Comparison of ENCODE assay signal across 8 cellular contexts in genomic region chr19:55644842-55645511, GRCh38.
DNase-seq lines count a peak whose midpoint lies in the region; ATAC-seq and TF ChIP-seq lines count a peak whose summit lies in the region.

No MANE protein-coding gene starts in this region.

- TF ChIP-seq CTCF in LNCaP clone FGC (IDR thresholded peaks at IDR 0.05; ENCODE audit: control insufficient read depth, extremely low read depth, insufficient read depth): no peak
- TF ChIP-seq CTCF in nephron (IDR thresholded peaks at IDR 0.05; ENCODE audit: unreplicated experiment in 3 of 3): no peak

- peak; percentile 29 for DNase-seq in DMS79 treated with DMSO at 0.1 percent for 48 hours (lab: John Stamatoyannopoulos, UW)
- no peak for DNase-seq in LNCaP clone FGC (ENCODE audit: low read depth)
- DNase-seq in central memory CD8-positive, alpha-beta T cell (ENCODE audit: low spot score in 2 of 2): no peak
- no peak for DNase-seq in Kasumi-1 (lab: John Stamatoyannopoulos, UW)
- DNase-seq in SIG-M5 (lab: John Stamatoyannopoulos, UW): no peak
- no peak for DNase-seq in SIG-M5 treated with dmso at 0.1 percent for 504 hours (lab: John Stamatoyannopoulos, UW; ENCODE audit: unreplicated experiment)

- H3K27me3 Mint-ChIP-seq in central memory CD8-positive, alpha-beta T cell: peaks cover 14% of the 10 kb centered on the region
- no peaks in the 10 kb centered on the region for H3K27me3 Mint-ChIP-seq in nephron (ENCODE audit: low read depth)

- no peaks in the 10 kb centered on the region for H3K9me3 Mint-ChIP-seq in central memory CD8-positive, alpha-beta T cell
- no peaks in the 10 kb centered on the region for H3K9me3 Mint-ChIP-seq in nephron

- peak overlapping the region; percentile 90 for H3K4me3 Mint-ChIP-seq in central memory CD8-positive, alpha-beta T cell
- H3K4me3 Mint-ChIP-seq in nephron: peak overlapping the region; percentile 91 to 94 (median 92)

- H3K36me3 Mint-ChIP-seq in central memory CD8-positive, alpha-beta T cell (ENCODE audit: insufficient read depth): peaks cover 30% of the 10 kb centered on the region
- peaks cover 14% of the 10 kb centered on the region for H3K36me3 Mint-ChIP-seq in nephron (ENCODE audit: low read depth)

- H3K27ac Mint-ChIP-seq in central memory CD8-positive, alpha-beta T cell (ENCODE audit: low read depth): no peak overlapping the region
- peak overlapping the region in 2 of 3 experiments; percentile 45 to 84 for H3K27ac Mint-ChIP-seq in nephron

- H3K4me1 Mint-ChIP-seq in central memory CD8-positive, alpha-beta T cell: peaks cover 56% of the 10 kb centered on the region
- peaks cover 48% of the 10 kb centered on the region for H3K4me1 Mint-ChIP-seq in nephron

- ATAC-seq in central memory CD8-positive, alpha-beta T cell (replicated peaks; ENCODE audit: extremely low read depth, poor library complexity, severe bottlenecking): no peak
- ATAC-seq in HG02678 (IDR thresholded peaks at IDR 0.05; ENCODE audit: unreplicated experiment): no peak

- H3K4me3 ChIP-seq in LNCaP clone FGC (ENCODE audit: low read depth, low read length): peak overlapping the region; percentile 95
